In the genomic region with DNA sequence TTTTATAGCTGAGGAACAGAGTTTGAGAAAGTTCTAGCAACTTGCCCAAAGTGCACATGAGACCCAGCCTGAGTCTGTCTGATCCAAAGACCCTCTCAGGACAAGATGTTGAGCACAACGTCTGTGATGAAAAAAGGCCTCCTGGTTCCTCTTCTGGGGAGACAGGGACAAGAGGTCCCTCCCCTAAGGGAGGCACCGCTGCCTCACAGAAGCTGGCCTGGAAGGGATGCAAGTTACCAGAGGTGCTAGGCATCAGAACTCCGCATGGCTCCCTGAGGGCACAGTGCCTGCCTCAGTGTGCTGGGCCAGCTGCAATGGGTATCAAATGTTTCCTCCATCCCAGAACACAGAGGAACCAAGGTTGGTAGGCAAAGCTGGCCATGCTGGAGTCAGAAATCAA, we compare ENCODE assay signal across 26 cellular contexts.
"Had no signal": no experiment of that assay in that cellular context is flagged by ENCODE, and none has a peak within 500 bp of the region (broad histone marks: within the 10 kb centered on the region; RNA-seq: fewer than 3 reads in every experiment).

No MANE protein-coding gene starts in this region.

- H3K4me1 ChIP-seq: colonic mucosa, esophagus squamous epithelium, left lung, prostate gland, right atrium auricular region, thyroid gland had no signal

- H3K4me3 ChIP-seq: colonic mucosa, esophagus squamous epithelium, left lung, neural progenitor cell, prostate gland, right atrium auricular region, skin epidermis, thyroid gland had no signal

- H3K36me3 ChIP-seq: colonic mucosa, esophagus squamous epithelium, left lung, neural progenitor cell, prostate gland, right atrium auricular region, thyroid gland had no signal

- H3K27me3 ChIP-seq: colonic mucosa, esophagus squamous epithelium, neural progenitor cell, right atrium auricular region, thyroid gland had no signal

- H3K27ac ChIP-seq: colonic mucosa, esophagus squamous epithelium, left lung, neural progenitor cell, prostate gland, right atrium auricular region, skin epidermis, thyroid gland had no signal

- H3K4me3 Mint-ChIP-seq: naive thymus-derived CD4-positive, alpha-beta T cell; nephron; neural progenitor cell; stimulated activated naive B cell treated with anti-CD40 and anti-IgM and Interleukin-4, amounts not matched to agents 10 μg/mL and 1 μg/mL and 100 μg/mL, for 72 hours; stimulated activated naive CD8-positive, alpha-beta T cell treated with anti-CD3 and anti-CD28 coated beads, Interleukin-15, Interleukin-2, amounts not matched to agents 100 ng/mL and 50 ng/mL, for 24 hours had no signal

- ATAC-seq: left lung; naive thymus-derived CD4-positive, alpha-beta T cell; stimulated activated naive B cell treated with anti-CD40 and anti-IgM and Interleukin-4, amounts not matched to agents 10 μg/mL and 1 μg/mL and 100 μg/mL, for 72 hours had no signal

- H2AFZ ChIP-seq: neural progenitor cell had no signal

- H3K9me3 ChIP-seq: colonic mucosa, esophagus squamous epithelium, left lung, prostate gland, right atrium auricular region, thyroid gland had no signal

- FAIRE-seq: endometrium, kidney had no signal

- H3K4me1 Mint-ChIP-seq: naive thymus-derived CD4-positive, alpha-beta T cell; nephron; stimulated activated naive B cell treated with anti-CD40 and anti-IgM and Interleukin-4, amounts not matched to agents 10 μg/mL and 1 μg/mL and 100 μg/mL, for 72 hours had no signal

- H3K27ac Mint-ChIP-seq: naive thymus-derived CD4-positive, alpha-beta T cell; nephron; neural progenitor cell; stimulated activated naive B cell treated with anti-CD40 and anti-IgM and Interleukin-4, amounts not matched to agents 10 μg/mL and 1 μg/mL and 100 μg/mL, for 72 hours; stimulated activated naive CD8-positive, alpha-beta T cell treated with anti-CD3 and anti-CD28 coated beads, Interleukin-15, Interleukin-2, amounts not matched to agents 100 ng/mL and 50 ng/mL, for 24 hours had no signal

- H3K9ac ChIP-seq: neural progenitor cell had no signal

- H3K4me2 ChIP-seq: neural progenitor cell had no signal

- H3K36me3 Mint-ChIP-seq: naive thymus-derived CD4-positive, alpha-beta T cell; neural progenitor cell; stimulated activated naive B cell treated with anti-CD40 and anti-IgM and Interleukin-4, amounts not matched to agents 10 μg/mL and 1 μg/mL and 100 μg/mL, for 72 hours had no signal

- H3K9me3 Mint-ChIP-seq: naive thymus-derived CD4-positive, alpha-beta T cell; nephron; neural progenitor cell; stimulated activated naive B cell treated with anti-CD40 and anti-IgM and Interleukin-4, amounts not matched to agents 10 μg/mL and 1 μg/mL and 100 μg/mL, for 72 hours; stimulated activated naive CD8-positive, alpha-beta T cell treated with anti-CD3 and anti-CD28 coated beads, Interleukin-15, Interleukin-2, amounts not matched to agents 100 ng/mL and 50 ng/mL, for 24 hours had no signal

- DNase-seq: colonic mucosa; dermis blood vessel endothelial cell; effector memory CD4-positive, alpha-beta T cell; erythroblast; esophagus squamous epithelium; foreskin melanocyte; glutamatergic neuron; hypothalamus; kidney; left lung; mesenchymal stem cell; midbrain; naive thymus-derived CD4-positive, alpha-beta T cell; nucleus accumbens; stimulated activated CD4-positive, alpha-beta T cell treated with anti-CD3 and anti-CD28 coated beads, Interleukin-15, amount 100 ng/mL, for 24 hours; stimulated activated CD4-positive, alpha-beta T cell treated with anti-CD3 and anti-CD28 coated beads, Interleukin-2, amount 100 ng/mL, for 48 hours; stimulated activated naive B cell treated with anti-CD40 and anti-IgM and Interleukin-4, amounts not matched to agents 10 μg/mL and 1 μg/mL and 100 μg/mL, for 72 hours; thyroid gland; trophoblast cell had no signal
